Comparison of ENCODE assay signal across 27 cellular contexts in genomic region chr17:53012364-53012763, GRCh38.
"Had no signal": no experiment of that assay in that cellular context is flagged by ENCODE, and none has a peak within 500 bp of the region (broad histone marks: within the 10 kb centered on the region; RNA-seq: fewer than 3 reads in every experiment).

No MANE protein-coding gene starts in this region.

- H3K4me1 Mint-ChIP-seq: mesothelial cell of epicardium had no signal

- FAIRE-seq: endometrium, islet of Langerhans, keratinocyte had no signal

- ATAC-seq: effector memory CD8-positive, alpha-beta T cell; esophagus mucosa; gastrocnemius medialis; heart right ventricle; left cardiac atrium; left lung; left ventricle myocardium superior; lower lobe of right lung; mucosa of descending colon had no signal

- H3K9me3 ChIP-seq: colonic mucosa, esophagus squamous epithelium, gastrocnemius medialis, heart right ventricle, left lung, lower lobe of right lung, mucosa of descending colon had no signal

- H3K27ac ChIP-seq: colonic mucosa, epithelial cell of prostate, esophagus squamous epithelium, gastrocnemius medialis, heart right ventricle, left lung, lower lobe of right lung had no signal

- DNase-seq: colonic mucosa; cortex of kidney; effector CD8-positive, alpha-beta T cell; effector memory CD8-positive, alpha-beta T cell; endodermal cell; erythroblast; esophagus squamous epithelium; foreskin fibroblast; foreskin melanocyte; gastrocnemius medialis; glutamatergic neuron; head of caudate nucleus; heart right ventricle; hippocampal formation; left cardiac atrium; left lung; left ventricle myocardium superior; lower lobe of right lung; mesenchymal stem cell; mucosa of descending colon had no signal

- H3K27me3 ChIP-seq: colonic mucosa, esophagus squamous epithelium, gastrocnemius medialis, heart right ventricle, left lung had no signal

- H3K36me3 ChIP-seq: colonic mucosa, esophagus squamous epithelium, gastrocnemius medialis, heart right ventricle, left lung, lower lobe of right lung had no signal

- H3K27ac Mint-ChIP-seq: dendritic cell treated with granulocyte-macrophage colony-stimulating factor and Interleukin-4, amounts not matched to agents 40 ng/mL and 50 ng/mL, for 4 days; effector memory CD8-positive, alpha-beta T cell; endodermal cell; mesothelial cell of epicardium had no signal

- H3K4me3 Mint-ChIP-seq: dendritic cell treated with granulocyte-macrophage colony-stimulating factor and Interleukin-4, amounts not matched to agents 40 ng/mL and 50 ng/mL, for 4 days; effector memory CD8-positive, alpha-beta T cell; endodermal cell; mesothelial cell of epicardium had no signal

- H3K4me1 ChIP-seq: colonic mucosa, esophagus squamous epithelium, gastrocnemius medialis, heart right ventricle, left lung, lower lobe of right lung had no signal

- H3K4me3 ChIP-seq: colonic mucosa, esophagus squamous epithelium, gastrocnemius medialis, heart right ventricle, left lung, lower lobe of right lung, mucosa of descending colon had no signal

- H3K36me3 Mint-ChIP-seq: mesothelial cell of epicardium had no signal

- H3K27me3 Mint-ChIP-seq: dendritic cell treated with granulocyte-macrophage colony-stimulating factor and Interleukin-4, amounts not matched to agents 40 ng/mL and 50 ng/mL, for 4 days; effector memory CD8-positive, alpha-beta T cell had no signal

- H3K9me3 Mint-ChIP-seq: endodermal cell, mesothelial cell of epicardium had no signal
